ENCODE assay signal across 35 cellular contexts in genomic region chr19:19946226-19946625, GRCh38.
"Had no signal": no experiment of that assay in that cellular context is flagged by ENCODE, and none has a peak within 500 bp of the region (broad histone marks: within the 10 kb centered on the region; RNA-seq: fewer than 3 reads in every experiment).

No MANE protein-coding gene starts in this region.

- H3K4me3 Mint-ChIP-seq: activated naive CD4-positive, alpha-beta T cell treated with anti-CD3 and anti-CD28 coated beads for 36 hours; activated naive CD4-positive, alpha-beta T cell treated with anti-CD3 and anti-CD28 coated beads, Interleukin-2, amount 10 ng/mL, durations not matched to agents 7 days and 5 days; activated naive CD4-positive, alpha-beta T cell treated with anti-CD3 and anti-CD28 coated beads, Interleukin-2, amount 50 U/mL, for 24 hours; activated naive CD8-positive, alpha-beta T cell; activated naive CD8-positive, alpha-beta T cell treated with anti-CD3 and anti-CD28 coated beads for 36 hours; activated naive CD8-positive, alpha-beta T cell treated with anti-CD3 and anti-CD28 coated beads, Interleukin-2, amount 10 ng/mL, durations not matched to agents 7 days and 5 days; activated naive CD8-positive, alpha-beta T cell treated with anti-CD3 and anti-CD28 coated beads, Interleukin-2, amount 50 U/mL, for 24 hours; activated T-cell treated with anti-CD3 and anti-CD28 coated beads, Interleukin-2, amount 50 U/mL, for 24 hours; activated T-cell treated with anti-CD3 and anti-CD28 coated beads, Interleukin-2, amount 50 U/mL, for 4 hours; activated T-cell treated with anti-CD3 and anti-CD28 coated beads, Interleukin-2, amount 50 U/mL, for 72 hours; activated T-helper 1 cell treated with anti-CD3 and anti-CD28 coated beads, Interleukin-12 subunit alpha, Interleukin-12 subunit beta, Interleukin-2, Interleukin-4 antibody, amounts not matched to agents 30 ng/mL and 10 ng/mL and 1 ng/mL, durations not matched to agents 14 hours and 24 hours and 36 hours; activated T-helper 17 cell treated with anti-CD3 and anti-CD28 coated beads, Interleukin-2, amount 50 U/mL, for 72 hours; brain; central memory CD8-positive, alpha-beta T cell had no signal

- DNase-seq: activated effector memory CD4-positive, alpha-beta T cell treated with anti-CD3 and anti-CD28 coated beads, Interleukin-2, amount 50 U/mL, for 16 hours; activated effector memory CD4-positive, alpha-beta T cell treated with Interleukin-2 at 50 U/mL for 16 hours; activated gamma-delta T cell; activated gamma-delta T cell treated with Interleukin-2 at 50 U/mL for 16 hours; activated naive CD4-positive, alpha-beta T cell; activated naive CD4-positive, alpha-beta T cell treated with anti-CD3 and anti-CD28 coated beads for 36 hours; activated naive CD4-positive, alpha-beta T cell treated with anti-CD3 and anti-CD28 coated beads, Interleukin-2, amount 10 ng/mL, durations not matched to agents 7 days and 5 days; activated naive CD4-positive, alpha-beta T cell treated with anti-CD3 and anti-CD28 coated beads, Interleukin-2, amount 50 U/mL, for 16 hours; activated naive CD4-positive, alpha-beta T cell treated with Interleukin-2 at 50 U/mL for 16 hours; activated naive CD8-positive, alpha-beta T cell treated with anti-CD3 and anti-CD28 coated beads for 36 hours; activated naive CD8-positive, alpha-beta T cell treated with anti-CD3 and anti-CD28 coated beads, Interleukin-2, amount 10 ng/mL, durations not matched to agents 7 days and 5 days; activated naive CD8-positive, alpha-beta T cell treated with anti-CD3 and anti-CD28 coated beads, Interleukin-2, amount 50 U/mL, for 24 hours; activated T-cell treated with anti-CD3 and anti-CD28 coated beads, Interleukin-2, amount 50 U/mL, for 1 hour; activated T-cell treated with anti-CD3 and anti-CD28 coated beads, Interleukin-2, amount 50 U/mL, for 24 hours; activated T-cell treated with anti-CD3 and anti-CD28 coated beads, Interleukin-2, amount 50 U/mL, for 4 hours; activated T-cell treated with anti-CD3 and anti-CD28 coated beads, Interleukin-2, amount 50 U/mL, for 48 hours; activated T-cell treated with anti-CD3 and anti-CD28 coated beads, Interleukin-2, amount 50 U/mL, for 72 hours; adrenal gland; amniotic stem cell; amygdala; anterior cingulate cortex; aorta; body of pancreas; brain microvascular endothelial cell; caudate nucleus; central memory CD4-positive, alpha-beta T cell; cerebellar nuclear complex had no signal

- H3K27me3 Mint-ChIP-seq: activated naive CD4-positive, alpha-beta T cell treated with anti-CD3 and anti-CD28 coated beads, Interleukin-2, amount 10 ng/mL, durations not matched to agents 7 days and 5 days; activated naive CD8-positive, alpha-beta T cell; activated naive CD8-positive, alpha-beta T cell treated with anti-CD3 and anti-CD28 coated beads for 36 hours; activated naive CD8-positive, alpha-beta T cell treated with anti-CD3 and anti-CD28 coated beads, Interleukin-2, amount 10 ng/mL, durations not matched to agents 7 days and 5 days; activated T-cell treated with anti-CD3 and anti-CD28 coated beads, Interleukin-2, amount 50 U/mL, for 24 hours; brain; central memory CD8-positive, alpha-beta T cell had no signal

- H3K27ac Mint-ChIP-seq: activated naive CD4-positive, alpha-beta T cell treated with anti-CD3 and anti-CD28 coated beads for 36 hours; activated naive CD4-positive, alpha-beta T cell treated with anti-CD3 and anti-CD28 coated beads, Interleukin-2, amount 10 ng/mL, durations not matched to agents 7 days and 5 days; activated naive CD4-positive, alpha-beta T cell treated with anti-CD3 and anti-CD28 coated beads, Interleukin-2, amount 50 U/mL, for 24 hours; activated naive CD4-positive, alpha-beta T cell treated with anti-CD3 and anti-CD28 coated beads, Interleukin-2, amount 50 U/mL, for 72 hours; activated naive CD8-positive, alpha-beta T cell; activated naive CD8-positive, alpha-beta T cell treated with anti-CD3 and anti-CD28 coated beads for 36 hours; activated naive CD8-positive, alpha-beta T cell treated with anti-CD3 and anti-CD28 coated beads, Interleukin-2, amount 10 ng/mL, durations not matched to agents 7 days and 5 days; activated naive CD8-positive, alpha-beta T cell treated with anti-CD3 and anti-CD28 coated beads, Interleukin-2, amount 50 U/mL, for 24 hours; activated T-cell treated with anti-CD3 and anti-CD28 coated beads, Interleukin-2, amount 50 U/mL, for 24 hours; activated T-cell treated with anti-CD3 and anti-CD28 coated beads, Interleukin-2, amount 50 U/mL, for 72 hours; activated T-helper 1 cell treated with anti-CD3 and anti-CD28 coated beads, Interleukin-12 subunit alpha, Interleukin-12 subunit beta, Interleukin-2, Interleukin-4 antibody, amounts not matched to agents 30 ng/mL and 10 ng/mL and 1 ng/mL, durations not matched to agents 14 hours and 24 hours and 36 hours; activated T-helper 17 cell treated with anti-CD3 and anti-CD28 coated beads, Interleukin-2, amount 50 U/mL, for 72 hours; activated T-helper 2 cell treated with anti-CD3 and anti-CD28 coated beads, Interferon-gamma antibody, Interleukin-2, Interleukin-4, amounts not matched to agents 10 μg/mL and 5 μg/mL and 100 μg/mL, durations not matched to agents 14 hours and 24 hours and 36 hours; brain had no signal

- ATAC-seq: activated naive CD4-positive, alpha-beta T cell treated with anti-CD3 and anti-CD28 coated beads, Interleukin-2, amount 50 U/mL, for 72 hours; activated naive CD8-positive, alpha-beta T cell treated with anti-CD3 and anti-CD28 coated beads, Interleukin-2, amount 50 U/mL, for 24 hours; activated T-cell treated with anti-CD3 and anti-CD28 coated beads, Interleukin-2, amount 50 U/mL, for 4 hours; activated T-cell treated with anti-CD3 and anti-CD28 coated beads, Interleukin-2, amount 50 U/mL, for 72 hours; activated T-helper 17 cell treated with anti-CD3 and anti-CD28 coated beads, Interleukin-2, amount 50 U/mL, for 72 hours; body of pancreas had no signal

- H3K4me1 Mint-ChIP-seq: activated naive CD4-positive, alpha-beta T cell treated with anti-CD3 and anti-CD28 coated beads, Interleukin-2, amount 10 ng/mL, durations not matched to agents 7 days and 5 days; activated naive CD4-positive, alpha-beta T cell treated with anti-CD3 and anti-CD28 coated beads, Interleukin-2, amount 50 U/mL, for 24 hours; activated naive CD8-positive, alpha-beta T cell treated with anti-CD3 and anti-CD28 coated beads for 36 hours; activated naive CD8-positive, alpha-beta T cell treated with anti-CD3 and anti-CD28 coated beads, Interleukin-2, amount 10 ng/mL, durations not matched to agents 7 days and 5 days; activated naive CD8-positive, alpha-beta T cell treated with anti-CD3 and anti-CD28 coated beads, Interleukin-2, amount 50 U/mL, for 24 hours; activated T-helper 17 cell treated with anti-CD3 and anti-CD28 coated beads, Interleukin-2, amount 50 U/mL, for 72 hours; brain; central memory CD8-positive, alpha-beta T cell had no signal

- H3K36me3 Mint-ChIP-seq: brain had no signal

- H3K9me3 Mint-ChIP-seq: central memory CD8-positive, alpha-beta T cell had no signal
